11 cellular contexts compared by ENCODE assay signal in the genomic region with DNA sequence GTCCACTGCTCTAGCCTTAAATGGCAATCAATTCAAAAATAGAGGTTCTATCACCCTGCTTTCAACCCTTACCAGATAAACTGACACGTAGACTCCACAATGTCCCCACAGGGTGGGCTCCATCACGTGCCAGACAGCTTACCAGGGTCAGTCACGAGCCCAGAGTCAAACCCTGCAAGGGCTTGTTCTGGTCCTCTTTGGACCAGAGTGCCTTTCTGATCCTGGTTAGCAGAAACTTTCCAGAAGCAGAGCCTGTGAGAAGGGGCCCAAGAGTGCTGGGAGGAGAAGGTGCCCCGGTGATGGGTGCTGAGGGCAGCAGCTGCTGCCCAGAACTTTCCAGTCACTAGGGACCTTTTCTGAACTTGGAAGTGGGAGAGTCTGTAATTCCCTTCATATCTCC. TPM values are rescaled to one million over a fixed set of nuclear protein-coding genes. Genes with fewer than 3 reads are reported as not detected.
DNase-seq lines count a peak whose midpoint lies in the region; ATAC-seq and TF ChIP-seq lines count a peak whose summit lies in the region.
"Had no signal": no experiment of that assay in that cellular context is flagged by ENCODE, and none has a peak within 500 bp of the region (broad histone marks: within the 10 kb centered on the region; RNA-seq: fewer than 3 reads in every experiment).

No MANE protein-coding gene starts in this region.

- H3K4me1 Mint-ChIP-seq in central memory CD8-positive, alpha-beta T cell: peaks cover 68% of the 10 kb centered on the region

- H3K4me3 ChIP-seq in spleen: peak overlapping the region; percentile 42 to 84 (median 62)

- H3K27ac ChIP-seq in spleen: peak overlapping the region; percentile 51 to 90 (median 86)

- no peak for TF ChIP-seq CTCF in spleen (IDR thresholded peaks at IDR 0.05 in 8 of 11, conservative IDR thresholded peaks at IDR 0.05 in 3 of 11)

- H3K4me1 ChIP-seq in spleen: peaks cover 8 to 86% (median 43%) of the 10 kb centered on the region in 6 donors

- H3K27me3 Mint-ChIP-seq in central memory CD8-positive, alpha-beta T cell: no peaks in the 10 kb centered on the region

- no peaks in the 10 kb centered on the region for H3K9me3 ChIP-seq in spleen

- no peaks in the 10 kb centered on the region for H3K27me3 ChIP-seq in spleen (replicated peaks in 1 of 7)

- no peak for DNase-seq in central memory CD8-positive, alpha-beta T cell (ENCODE audit: low spot score in 2 of 2)
- DNase-seq in spleen: no peak
- no peak for DNase-seq in mucosa of gallbladder (ENCODE audit: low spot score)
- DNase-seq in SHP77 (lab: John Stamatoyannopoulos, UW): no peak
- DNase-seq in foreskin melanocyte: no peak
- DNase-seq: HFFc6, left colon, MM.1S had no signal

- H3K9me3 Mint-ChIP-seq in central memory CD8-positive, alpha-beta T cell: no peaks in the 10 kb centered on the region

- intact Hi-C loops in spleen (cut with DNase I; ENCODE audit: low total_unique reads): loop anchor here (10.0 kb wide), 1 partner anchor 52 kb away; a partner anchor contains a TSS

- peaks cover 44% of the 10 kb centered on the region for H3K36me3 Mint-ChIP-seq in central memory CD8-positive, alpha-beta T cell (ENCODE audit: insufficient read depth)

- H3K36me3 ChIP-seq in spleen: peaks cover 0 to 20% (median 11%) of the 10 kb centered on the region in 6 donors

- H3K4me3 Mint-ChIP-seq in central memory CD8-positive, alpha-beta T cell: peak overlapping the region; percentile 86
- H3K4me3 Mint-ChIP-seq: HFFc6 had no signal

- ATAC-seq in GM18867 (IDR thresholded peaks at IDR 0.05; ENCODE audit: unreplicated experiment) (peak; percentile 12), GM21723 (IDR thresholded peaks at IDR 0.05; ENCODE audit: unreplicated experiment) (peak; percentile 24), HG03457 (IDR thresholded peaks at IDR 0.05; ENCODE audit: unreplicated experiment) (no peak)
- peak; percentile 6 for ATAC-seq in central memory CD8-positive, alpha-beta T cell (replicated peaks; ENCODE audit: extremely low read depth, poor library complexity, severe bottlenecking)

- TF ChIP-seq POLR2A in spleen (IDR thresholded peaks at IDR 0.05): no peak

- H3K27ac Mint-ChIP-seq in central memory CD8-positive, alpha-beta T cell (ENCODE audit: low read depth): peak overlapping the region; percentile 98
- H3K27ac Mint-ChIP-seq: HFFc6 had no signal

- WGBS in spleen, 5 donors: 48 to 66% (median 62%) methylated on average over 4 of the region's 4 CpGs

RNA-seq across cellular contexts. Expression of a gene that starts 0.4 kb away (rescaled TPM):
- 100 to 1,000 TPM in 3 of 7 donors, 10 to 100 TPM in 4; 34.0 to 183 (median 90.6) TPM for total RNA-seq in spleen
- polyA plus RNA-seq in spleen: 100 to 1,000 TPM in 1 of 3 donors, 10 to 100 TPM in 2; 70.2 to 114 (median 75.9) TPM
- 9.8 TPM for total RNA-seq in mucosa of gallbladder
- total RNA-seq: HFFc6 had no signal

RNA-seq across cellular contexts. Expression of a gene that starts 20.5 kb away (rescaled TPM):
- total RNA-seq in spleen (10 to 100 TPM; 16.4 to 61.2 (median 48.1) TPM), mucosa of gallbladder (5.1 TPM)
- polyA plus RNA-seq in spleen: 10 to 100 TPM in 2 of 3 donors, 1 to 10 TPM in 1; 8.7 to 31.2 (median 14.1) TPM
- total RNA-seq: HFFc6 had no signal

RNA-seq across cellular contexts. Expression of a gene that starts 51.4 kb away (rescaled TPM):
- 100 to 1,000 TPM in 1 of 7 donors, 10 to 100 TPM in 6; 48.6 to 126 (median 85.4) TPM for total RNA-seq in spleen
- polyA plus RNA-seq in spleen: 10 to 100 TPM; 33.9 to 48.5 (median 47.5) TPM
- total RNA-seq in mucosa of gallbladder: 19.1 TPM
- total RNA-seq: HFFc6 had no signal
